Comparison of ENCODE assay signal across 2 cellular contexts in the genomic region with DNA sequence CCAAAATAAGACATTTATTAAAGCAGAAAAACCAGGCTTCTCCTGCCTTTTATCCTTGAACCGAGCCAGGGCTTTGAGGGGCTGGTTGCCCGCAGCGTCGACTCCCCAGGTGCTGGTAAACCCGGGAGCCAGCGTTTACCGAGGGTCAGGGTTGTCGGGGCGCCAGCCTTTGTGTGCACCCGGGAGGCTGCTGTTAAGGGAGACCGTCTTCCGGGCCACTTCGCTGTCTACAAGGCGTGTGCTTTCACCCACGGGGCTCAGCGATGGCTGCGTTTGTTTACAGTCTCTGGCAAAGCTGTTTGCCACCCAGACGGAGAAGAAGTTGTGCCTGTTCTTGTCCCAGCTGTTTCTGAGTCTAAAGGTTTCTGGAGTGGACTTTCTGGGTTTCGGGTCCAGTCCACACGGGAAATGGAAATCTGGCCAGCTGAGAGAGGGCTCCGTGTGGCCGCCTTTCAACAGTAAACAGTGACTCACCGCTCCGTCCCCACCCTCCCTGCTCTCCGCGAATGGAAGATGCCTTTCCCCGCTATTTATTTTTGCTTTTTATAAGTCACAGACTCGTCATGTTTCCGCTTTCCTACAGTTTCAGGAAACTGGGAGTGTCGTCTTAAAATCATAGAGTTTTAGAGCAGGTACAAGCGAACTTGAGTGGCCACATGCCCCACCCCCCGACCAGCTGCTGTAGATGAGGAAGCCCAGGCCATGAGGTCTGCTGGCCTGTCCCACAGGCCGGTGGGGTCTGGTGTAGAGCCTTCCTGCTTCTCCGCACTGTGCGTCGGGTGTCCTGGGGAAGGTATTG.
A peak's percentile ranks its signal among the peaks of the same experiment; 100 is the strongest.
TF ChIP-seq lines count a peak whose summit lies in the region.

No MANE protein-coding gene starts in this region.

TF ChIP-seq in A549, 52 proteins besides CTCF, POLR2A, EP300 and RAD21 (continued from another document and continues in another):
- TF ChIP-seq, protein P1, sequence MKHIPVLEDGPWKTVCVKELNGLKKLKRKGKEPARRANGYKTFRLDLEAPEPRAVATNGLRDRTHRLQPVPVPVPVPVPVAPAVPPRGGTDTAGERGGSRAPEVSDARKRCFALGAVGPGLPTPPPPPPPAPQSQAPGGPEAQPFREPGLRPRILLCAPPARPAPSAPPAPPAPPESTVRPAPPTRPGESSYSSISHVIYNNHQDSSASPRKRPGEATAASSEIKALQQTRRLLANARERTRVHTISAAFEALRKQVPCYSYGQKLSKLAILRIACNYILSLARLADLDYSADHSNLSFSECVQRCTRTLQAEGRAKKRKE (CRISPR knock-in tag; IDR thresholded peaks at IDR 0.05; ENCODE audit: low read depth) = no peak
- TF ChIP-seq ZC3H11A (IDR thresholded peaks at IDR 0.05) (no peak), CBX2 (IDR thresholded peaks at IDR 0.05; ENCODE audit: borderline replicate concordance, low read depth) (no peak), CBX8 (IDR thresholded peaks at IDR 0.05) (no peak), RCOR1 (IDR thresholded peaks at IDR 0.05; ENCODE audit: low read depth, low read length) (no peak), CHD2 (IDR thresholded peaks at IDR 0.05; ENCODE audit: low read length, partially characterized antibody) (no peak), MAX (IDR thresholded peaks at IDR 0.05) (peak; percentile 65; the same call in 1 of the 2 replicates), ZSCAN20 (CRISPR knock-in tag; IDR thresholded peaks at IDR 0.05) (0 out of 2 replicates have a peak, but pooled peaks have one; percentile 47), ELK1 (IDR thresholded peaks at IDR 0.05; ENCODE audit: low read depth, low read length) (no peak), FOSB (CRISPR knock-in tag; IDR thresholded peaks at IDR 0.05) (no peak), HOXB13 (CRISPR knock-in tag; IDR thresholded peaks at IDR 0.05; ENCODE audit: low read depth) (no peak), ZFP36 (IDR thresholded peaks at IDR 0.05; ENCODE audit: borderline replicate concordance, partially characterized antibody) (no peak), MAZ (IDR thresholded peaks at IDR 0.05; ENCODE audit: borderline replicate concordance, low read depth, low read length) (no peak), RNF2 (IDR thresholded peaks at IDR 0.05; ENCODE audit: borderline replicate concordance, low read depth) (no peak), EHF (CRISPR knock-in tag; IDR thresholded peaks at IDR 0.05) (0 out of 2 replicates have a peak, but pooled peaks have one; percentile 22), TP53 (CRISPR knock-in tag; IDR thresholded peaks at IDR 0.05) (no peak), FOSL2 (IDR thresholded peaks at IDR 0.05) (peak; percentile 73), FOSL2 (CRISPR knock-in tag; IDR thresholded peaks at IDR 0.05) (peak; percentile 93), NPAS2 (CRISPR knock-in tag; IDR thresholded peaks at IDR 0.05; ENCODE audit: borderline replicate concordance) (no peak), RFX5 (IDR thresholded peaks at IDR 0.05) (no peak), JUNB (IDR thresholded peaks at IDR 0.05) (peak; percentile 66; the same call in 1 of the 2 replicates), NR3C1 (IDR thresholded peaks at IDR 0.05) (no peak)
- TF ChIP-seq, protein P2, sequence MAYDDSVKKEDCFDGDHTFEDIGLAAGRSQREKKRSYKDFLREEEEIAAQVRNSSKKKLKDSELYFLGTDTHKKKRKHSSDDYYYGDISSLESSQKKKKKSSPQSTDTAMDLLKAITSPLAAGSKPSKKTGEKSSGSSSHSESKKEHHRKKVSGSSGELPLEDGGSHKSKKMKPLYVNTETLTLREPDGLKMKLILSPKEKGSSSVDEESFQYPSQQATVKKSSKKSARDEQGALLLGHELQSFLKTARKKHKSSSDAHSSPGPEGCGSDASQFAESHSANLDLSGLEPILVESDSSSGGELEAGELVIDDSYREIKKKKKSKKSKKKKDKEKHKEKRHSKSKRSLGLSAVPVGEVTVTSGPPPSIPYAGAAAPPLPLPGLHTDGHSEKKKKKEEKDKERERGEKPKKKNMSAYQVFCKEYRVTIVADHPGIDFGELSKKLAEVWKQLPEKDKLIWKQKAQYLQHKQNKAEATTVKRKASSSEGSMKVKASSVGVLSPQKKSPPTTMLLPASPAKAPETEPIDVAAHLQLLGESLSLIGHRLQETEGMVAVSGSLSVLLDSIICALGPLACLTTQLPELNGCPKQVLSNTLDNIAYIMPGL (CRISPR knock-in tag; IDR thresholded peaks at IDR 0.05; ENCODE audit: borderline replicate concordance) = no peak
- TF ChIP-seq, protein P3, sequence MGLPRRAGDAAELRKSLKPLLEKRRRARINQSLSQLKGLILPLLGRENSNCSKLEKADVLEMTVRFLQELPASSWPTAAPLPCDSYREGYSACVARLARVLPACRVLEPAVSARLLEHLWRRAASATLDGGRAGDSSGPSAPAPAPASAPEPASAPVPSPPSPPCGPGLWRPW (IDR thresholded peaks at IDR 0.05) = no peak
- TF ChIP-seq, protein P4, sequence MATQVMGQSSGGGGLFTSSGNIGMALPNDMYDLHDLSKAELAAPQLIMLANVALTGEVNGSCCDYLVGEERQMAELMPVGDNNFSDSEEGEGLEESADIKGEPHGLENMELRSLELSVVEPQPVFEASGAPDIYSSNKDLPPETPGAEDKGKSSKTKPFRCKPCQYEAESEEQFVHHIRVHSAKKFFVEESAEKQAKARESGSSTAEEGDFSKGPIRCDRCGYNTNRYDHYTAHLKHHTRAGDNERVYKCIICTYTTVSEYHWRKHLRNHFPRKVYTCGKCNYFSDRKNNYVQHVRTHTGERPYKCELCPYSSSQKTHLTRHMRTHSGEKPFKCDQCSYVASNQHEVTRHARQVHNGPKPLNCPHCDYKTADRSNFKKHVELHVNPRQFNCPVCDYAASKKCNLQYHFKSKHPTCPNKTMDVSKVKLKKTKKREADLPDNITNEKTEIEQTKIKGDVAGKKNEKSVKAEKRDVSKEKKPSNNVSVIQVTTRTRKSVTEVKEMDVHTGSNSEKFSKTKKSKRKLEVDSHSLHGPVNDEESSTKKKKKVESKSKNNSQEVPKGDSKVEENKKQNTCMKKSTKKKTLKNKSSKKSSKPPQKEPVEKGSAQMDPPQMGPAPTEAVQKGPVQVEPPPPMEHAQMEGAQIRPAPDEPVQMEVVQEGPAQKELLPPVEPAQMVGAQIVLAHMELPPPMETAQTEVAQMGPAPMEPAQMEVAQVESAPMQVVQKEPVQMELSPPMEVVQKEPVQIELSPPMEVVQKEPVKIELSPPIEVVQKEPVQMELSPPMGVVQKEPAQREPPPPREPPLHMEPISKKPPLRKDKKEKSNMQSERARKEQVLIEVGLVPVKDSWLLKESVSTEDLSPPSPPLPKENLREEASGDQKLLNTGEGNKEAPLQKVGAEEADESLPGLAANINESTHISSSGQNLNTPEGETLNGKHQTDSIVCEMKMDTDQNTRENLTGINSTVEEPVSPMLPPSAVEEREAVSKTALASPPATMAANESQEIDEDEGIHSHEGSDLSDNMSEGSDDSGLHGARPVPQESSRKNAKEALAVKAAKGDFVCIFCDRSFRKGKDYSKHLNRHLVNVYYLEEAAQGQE (IDR thresholded peaks at IDR 0.05) = no peak; the same call in none of the 2 replicates

TF ChIP-seq in HEK293, 187 proteins besides CTCF, POLR2A, EP300 and RAD21 (continued from another document and continues in another):
- no peak for TF ChIP-seq ZNF518A (tag by site-specific recombination; conservative IDR thresholded peaks at IDR 0.05; ENCODE audit: low read depth)
- TF ChIP-seq PRDM2 (tag by site-specific recombination; IDR thresholded peaks at IDR 0.05; ENCODE audit: borderline replicate concordance) = no peak
- 0 out of 2 replicates have a peak, but pooled peaks have one; percentile 16 for TF ChIP-seq WT1 (tag by site-specific recombination; IDR thresholded peaks at IDR 0.05)
- TF ChIP-seq ZBTB26 (tag by site-specific recombination; optimal IDR thresholded peaks at IDR 0.05) = peak; percentile 17
- TF ChIP-seq ZBTB8A (tag by site-specific recombination; IDR thresholded peaks at IDR 0.05) = peak; percentile 67
- TF ChIP-seq GLIS1 (tag by site-specific recombination; IDR thresholded peaks at IDR 0.05) = peak; percentile 42
- TF ChIP-seq KLF1 (tag by site-specific recombination; IDR thresholded peaks at IDR 0.05) = peak; percentile 48
- TF ChIP-seq, protein P5, sequence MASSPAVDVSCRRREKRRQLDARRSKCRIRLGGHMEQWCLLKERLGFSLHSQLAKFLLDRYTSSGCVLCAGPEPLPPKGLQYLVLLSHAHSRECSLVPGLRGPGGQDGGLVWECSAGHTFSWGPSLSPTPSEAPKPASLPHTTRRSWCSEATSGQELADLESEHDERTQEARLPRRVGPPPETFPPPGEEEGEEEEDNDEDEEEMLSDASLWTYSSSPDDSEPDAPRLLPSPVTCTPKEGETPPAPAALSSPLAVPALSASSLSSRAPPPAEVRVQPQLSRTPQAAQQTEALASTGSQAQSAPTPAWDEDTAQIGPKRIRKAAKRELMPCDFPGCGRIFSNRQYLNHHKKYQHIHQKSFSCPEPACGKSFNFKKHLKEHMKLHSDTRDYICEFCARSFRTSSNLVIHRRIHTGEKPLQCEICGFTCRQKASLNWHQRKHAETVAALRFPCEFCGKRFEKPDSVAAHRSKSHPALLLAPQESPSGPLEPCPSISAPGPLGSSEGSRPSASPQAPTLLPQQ (tag by site-specific recombination; IDR thresholded peaks at IDR 0.05) = peak; percentile 79; the same call in 1 of the 2 replicates
